3 cellular contexts compared by ENCODE assay signal in the genomic region with DNA sequence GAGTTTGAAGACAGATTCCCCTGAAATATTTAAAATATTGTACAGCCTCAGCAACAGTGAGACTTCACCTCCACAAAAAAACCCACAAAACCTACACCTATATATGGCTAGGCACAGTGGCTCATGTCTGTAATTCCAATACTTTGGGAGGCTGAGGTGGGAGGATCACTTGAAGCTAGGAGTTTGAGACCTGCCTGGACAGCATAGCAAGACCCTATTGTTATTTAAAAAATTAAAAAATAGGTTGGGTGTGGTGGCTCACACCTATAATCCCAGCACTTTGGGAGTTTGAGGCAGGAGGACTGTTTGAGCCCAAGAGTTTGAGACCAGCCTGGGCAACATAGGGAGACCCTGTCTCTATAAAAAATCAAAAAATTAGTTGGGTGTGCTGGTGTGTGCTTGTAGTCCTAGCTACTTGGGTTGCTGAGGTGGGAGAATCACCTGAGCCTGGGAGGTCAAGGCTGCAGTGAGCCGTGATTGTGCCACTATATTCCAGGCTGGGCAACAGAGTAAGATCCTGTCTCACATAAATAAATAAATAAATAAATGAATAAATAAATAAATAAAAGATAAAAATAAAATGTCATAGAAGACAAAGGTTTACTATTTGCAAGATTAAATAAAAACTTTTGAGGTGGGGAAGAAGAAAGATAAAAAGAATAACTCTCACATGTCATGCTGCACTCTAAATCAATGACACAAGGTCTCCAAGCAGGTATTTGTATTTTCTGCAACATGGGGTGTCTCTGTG.
A peak's percentile ranks its signal among the peaks of the same experiment; 100 is the strongest.
TF ChIP-seq lines count a peak whose summit lies in the region.

No MANE protein-coding gene starts in this region.

TF ChIP-seq in HepG2, 621 proteins besides CTCF, POLR2A, EP300 and RAD21:
- TF ChIP-seq ZNF121 (CRISPR knock-in tag; IDR thresholded peaks at IDR 0.05) (peak; percentile 77), ZNF282 (IDR thresholded peaks at IDR 0.05; ENCODE audit: partially characterized antibody) (no peak), ESRRA (CRISPR knock-in tag; IDR thresholded peaks at IDR 0.05; ENCODE audit: low read depth) (no peak), MEF2D (CRISPR knock-in tag; IDR thresholded peaks at IDR 0.05) (no peak)

TF ChIP-seq in HEK293, 187 proteins besides CTCF, POLR2A, EP300 and RAD21 (continues in another document):
- TF ChIP-seq ZNF514 (tag by site-specific recombination; IDR thresholded peaks at IDR 0.05) (0 out of 2 replicates have a peak, but pooled peaks have one; percentile 51), RBAK (tag by site-specific recombination; IDR thresholded peaks at IDR 0.05) (peak; percentile 24; the same call in 1 of the 2 replicates), HOXC10 (CRISPR knock-in tag; IDR thresholded peaks at IDR 0.05) (no peak), ZNF501 (tag by site-specific recombination; IDR thresholded peaks at IDR 0.05) (no peak), ZNF354C (tag by site-specific recombination; IDR thresholded peaks at IDR 0.05; ENCODE audit: borderline replicate concordance, low read depth) (no peak), ZFP3 (tag by site-specific recombination; IDR thresholded peaks at IDR 0.05; ENCODE audit: low read depth) (no peak), ZNF623 (tag by site-specific recombination; IDR thresholded peaks at IDR 0.05) (peak; percentile 51; the same call in 1 of the 2 replicates), ZNF426 (tag by site-specific recombination; IDR thresholded peaks at IDR 0.05) (peak; percentile 62), KLF8 (tag by site-specific recombination; IDR thresholded peaks at IDR 0.05) (no peak), ZBTB8A (tag by site-specific recombination; IDR thresholded peaks at IDR 0.05) (peak; percentile 57), KLF1 (tag by site-specific recombination; IDR thresholded peaks at IDR 0.05) (no peak), ZNF202 (tag by site-specific recombination; IDR thresholded peaks at IDR 0.05; ENCODE audit: borderline replicate concordance) (peak; percentile 56; the same call in 1 of the 2 replicates), ZNF664 (tag by site-specific recombination; IDR thresholded peaks at IDR 0.05) (peak; percentile 36; the same call in 1 of the 2 replicates), ZBTB7A (tag by site-specific recombination; IDR thresholded peaks at IDR 0.05; ENCODE audit: low read depth) (no peak), ZNF585B (tag by site-specific recombination; IDR thresholded peaks at IDR 0.05) (no peak), EGR2 (tag by site-specific recombination; IDR thresholded peaks at IDR 0.05; ENCODE audit: low read depth) (no peak), ZNF394 (tag by site-specific recombination; IDR thresholded peaks at IDR 0.05; ENCODE audit: borderline replicate concordance) (peak; percentile 84; the same call in 1 of the 2 replicates), ZNF544 (tag by site-specific recombination; IDR thresholded peaks at IDR 0.05) (no peak), ZNF214 (tag by site-specific recombination; IDR thresholded peaks at IDR 0.05; ENCODE audit: borderline replicate concordance) (no peak), ZNF558 (tag by site-specific recombination; IDR thresholded peaks at IDR 0.05) (no peak), ZNF629 (tag by site-specific recombination; IDR thresholded peaks at IDR 0.05) (peak; percentile 27; the same call in 1 of the 2 replicates)
- TF ChIP-seq, protein P1, sequence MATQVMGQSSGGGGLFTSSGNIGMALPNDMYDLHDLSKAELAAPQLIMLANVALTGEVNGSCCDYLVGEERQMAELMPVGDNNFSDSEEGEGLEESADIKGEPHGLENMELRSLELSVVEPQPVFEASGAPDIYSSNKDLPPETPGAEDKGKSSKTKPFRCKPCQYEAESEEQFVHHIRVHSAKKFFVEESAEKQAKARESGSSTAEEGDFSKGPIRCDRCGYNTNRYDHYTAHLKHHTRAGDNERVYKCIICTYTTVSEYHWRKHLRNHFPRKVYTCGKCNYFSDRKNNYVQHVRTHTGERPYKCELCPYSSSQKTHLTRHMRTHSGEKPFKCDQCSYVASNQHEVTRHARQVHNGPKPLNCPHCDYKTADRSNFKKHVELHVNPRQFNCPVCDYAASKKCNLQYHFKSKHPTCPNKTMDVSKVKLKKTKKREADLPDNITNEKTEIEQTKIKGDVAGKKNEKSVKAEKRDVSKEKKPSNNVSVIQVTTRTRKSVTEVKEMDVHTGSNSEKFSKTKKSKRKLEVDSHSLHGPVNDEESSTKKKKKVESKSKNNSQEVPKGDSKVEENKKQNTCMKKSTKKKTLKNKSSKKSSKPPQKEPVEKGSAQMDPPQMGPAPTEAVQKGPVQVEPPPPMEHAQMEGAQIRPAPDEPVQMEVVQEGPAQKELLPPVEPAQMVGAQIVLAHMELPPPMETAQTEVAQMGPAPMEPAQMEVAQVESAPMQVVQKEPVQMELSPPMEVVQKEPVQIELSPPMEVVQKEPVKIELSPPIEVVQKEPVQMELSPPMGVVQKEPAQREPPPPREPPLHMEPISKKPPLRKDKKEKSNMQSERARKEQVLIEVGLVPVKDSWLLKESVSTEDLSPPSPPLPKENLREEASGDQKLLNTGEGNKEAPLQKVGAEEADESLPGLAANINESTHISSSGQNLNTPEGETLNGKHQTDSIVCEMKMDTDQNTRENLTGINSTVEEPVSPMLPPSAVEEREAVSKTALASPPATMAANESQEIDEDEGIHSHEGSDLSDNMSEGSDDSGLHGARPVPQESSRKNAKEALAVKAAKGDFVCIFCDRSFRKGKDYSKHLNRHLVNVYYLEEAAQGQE (tag by site-specific recombination; IDR thresholded peaks at IDR 0.05) = peak; percentile 46; the same call in 1 of the 2 replicates
- TF ChIP-seq, protein P2, sequence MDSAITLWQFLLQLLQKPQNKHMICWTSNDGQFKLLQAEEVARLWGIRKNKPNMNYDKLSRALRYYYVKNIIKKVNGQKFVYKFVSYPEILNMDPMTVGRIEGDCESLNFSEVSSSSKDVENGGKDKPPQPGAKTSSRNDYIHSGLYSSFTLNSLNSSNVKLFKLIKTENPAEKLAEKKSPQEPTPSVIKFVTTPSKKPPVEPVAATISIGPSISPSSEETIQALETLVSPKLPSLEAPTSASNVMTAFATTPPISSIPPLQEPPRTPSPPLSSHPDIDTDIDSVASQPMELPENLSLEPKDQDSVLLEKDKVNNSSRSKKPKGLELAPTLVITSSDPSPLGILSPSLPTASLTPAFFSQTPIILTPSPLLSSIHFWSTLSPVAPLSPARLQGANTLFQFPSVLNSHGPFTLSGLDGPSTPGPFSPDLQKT (IDR thresholded peaks at IDR 0.05; ENCODE audit: borderline replicate concordance, low read depth, low read length) = no peak
- TF ChIP-seq, protein P3, sequence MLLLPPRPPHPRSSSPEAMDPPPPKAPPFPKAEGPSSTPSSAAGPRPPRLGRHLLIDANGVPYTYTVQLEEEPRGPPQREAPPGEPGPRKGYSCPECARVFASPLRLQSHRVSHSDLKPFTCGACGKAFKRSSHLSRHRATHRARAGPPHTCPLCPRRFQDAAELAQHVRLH (tag by site-specific recombination; IDR thresholded peaks at IDR 0.05) = no peak
- TF ChIP-seq, protein P4, sequence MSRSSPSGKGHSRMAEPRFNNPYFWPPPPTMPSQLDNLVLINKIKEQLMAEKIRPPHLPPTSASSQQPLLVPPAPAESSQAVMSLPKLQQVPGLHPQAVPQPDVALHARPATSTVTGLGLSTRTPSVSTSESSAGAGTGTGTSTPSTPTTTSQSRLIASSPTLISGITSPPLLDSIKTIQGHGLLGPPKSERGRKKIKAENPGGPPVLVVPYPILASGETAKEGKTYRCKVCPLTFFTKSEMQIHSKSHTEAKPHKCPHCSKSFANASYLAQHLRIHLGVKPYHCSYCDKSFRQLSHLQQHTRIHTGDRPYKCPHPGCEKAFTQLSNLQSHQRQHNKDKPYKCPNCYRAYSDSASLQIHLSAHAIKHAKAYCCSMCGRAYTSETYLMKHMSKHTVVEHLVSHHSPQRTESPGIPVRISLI (tag by site-specific recombination; IDR thresholded peaks at IDR 0.05) = no peak

TF ChIP-seq in H1, 55 proteins besides CTCF, POLR2A, EP300 and RAD21:
- TF ChIP-seq PHF8 (conservative IDR thresholded peaks at IDR 0.05; ENCODE audit: low read depth, low read length) (no peak), TBP (IDR thresholded peaks at IDR 0.05; ENCODE audit: low read depth, low read length) (no peak), SP2 (IDR thresholded peaks at IDR 0.05; ENCODE audit: low read length) (no peak), SIN3A (conservative IDR thresholded peaks at IDR 0.05 in 1 of 2, IDR thresholded peaks at IDR 0.05 in 1 of 2; ENCODE audit: low read depth in 1 of 2, low read length in 2 of 2) (no peak), BCL11A (IDR thresholded peaks at IDR 0.05; ENCODE audit: low read depth in 2 of 2, low read length in 2 of 2) (no peak), KDM1A (IDR thresholded peaks at IDR 0.05; ENCODE audit: borderline replicate concordance, low read length) (peak; percentile 66; the same call in 1 of the 2 replicates)
